ENCODE assay signal across 6 cellular contexts in genomic region chr18:62913824-62914223, GRCh38.
DNase-seq lines count a peak whose midpoint lies in the region; ATAC-seq, FAIRE-seq and TF ChIP-seq lines count a peak whose summit lies in the region.
"Not testable (repeated sequence)": the region's sequence is repeated elsewhere in the genome, so short reads cannot be mapped to it uniquely, and the experiment has no call there.

No MANE protein-coding gene starts in this region.

- CTCF ChIA-PET in GM12878 (lab: Yijun Ruan, JAX) = interaction anchor here (0.7 to 1.4 kb wide), 3 partner anchors 16 to 196 kb away, joined by 3 read pairs; no protein-coding TSS in a partner anchor

- not testable (repeated sequence) for TF ChIP-seq POLR2A in GM12878 (IDR thresholded peaks at IDR 0.05; ENCODE audit: low read depth, low read length)

- H3K79me2 ChIP-seq in OCI-LY3 (ENCODE audit: low read length); GM12878 (ENCODE audit: control insufficient read depth, insufficient read depth, low read length): not testable (repeated sequence)

- H3K9me3 ChIP-seq in OCI-LY3 (ENCODE audit: insufficient read depth, low read length); GM12878 (replicated peaks; ENCODE audit: control insufficient read depth, insufficient read depth, low read length): not testable (repeated sequence)

- peak overlapping the region; percentile 33 for H3K4me2 ChIP-seq in OCI-LY3 (ENCODE audit: low read length)
- not testable (repeated sequence) for H3K4me2 ChIP-seq in GM12878 (ENCODE audit: control insufficient read depth, insufficient read depth)

- peak overlapping the region; percentile 8; the same call in 1 of the 2 replicates for H3K4me3 ChIP-seq in OCI-LY3 (ENCODE audit: low read length)
- H3K4me3 ChIP-seq in GM12878 = not testable (repeated sequence)

- not testable (repeated sequence) for FAIRE-seq in GM12878 (lab: Jason Lieb, UNC)

- not testable (repeated sequence) for H3K9me3 Mint-ChIP-seq in nephron progenitor cell; stimulated activated naive B cell treated with anti-CD40 and anti-IgM and Interleukin-4, amounts not matched to agents 10 μg/mL and 1 μg/mL and 100 μg/mL, for 72 hours

- H3K4me3 Mint-ChIP-seq in nephron progenitor cell = not testable (repeated sequence)
- peak overlapping the region in 1 of 2 donors; percentile 50 for H3K4me3 Mint-ChIP-seq in stimulated activated naive B cell treated with anti-CD40 and anti-IgM and Interleukin-4, amounts not matched to agents 10 μg/mL and 1 μg/mL and 100 μg/mL, for 72 hours

- not testable (repeated sequence) for H3K4me1 Mint-ChIP-seq in nephron progenitor cell
- H3K4me1 Mint-ChIP-seq in stimulated activated naive B cell treated with anti-CD40 and anti-IgM and Interleukin-4, amounts not matched to agents 10 μg/mL and 1 μg/mL and 100 μg/mL, for 72 hours = peaks cover 12 to 27% of the 10 kb centered on the region in 2 donors

- not testable (repeated sequence) for H3K27me3 Mint-ChIP-seq in nephron progenitor cell (ENCODE audit: low read depth, poor library complexity); stimulated activated naive B cell treated with anti-CD40 and anti-IgM and Interleukin-4, amounts not matched to agents 10 μg/mL and 1 μg/mL and 100 μg/mL, for 72 hours

- H3K36me3 ChIP-seq in OCI-LY3 (replicated peaks; ENCODE audit: low read depth, low read length); GM12878 (ENCODE audit: control insufficient read depth in 2 of 2, insufficient read depth in 2 of 2, low read length in 1 of 2): not testable (repeated sequence)

- H3K9ac ChIP-seq in OCI-LY3 (ENCODE audit: low read length); GM12878 (ENCODE audit: control insufficient read depth, insufficient read depth, low read length): not testable (repeated sequence)

- H3K27ac ChIP-seq in OCI-LY3 (ENCODE audit: low read length); GM12878 (ENCODE audit: control insufficient read depth, insufficient read depth): not testable (repeated sequence)

- SMC1A ChIA-PET in GM12878 (lab: Charles Lee; ENCODE audit: uncharacterized antibody, unreplicated experiment) = interaction anchor here (1.2 to 1.6 kb wide), 2 partner anchors 13 to 86 kb away, joined by 3 read pairs; no protein-coding TSS in a partner anchor

- WGBS in GM12878 (ENCODE audit: insufficient coverage, insufficient replicate concordance, low lambda C conversion rate, missing lambda C conversion rate) = 37% methylated on average over 7 of the region's 7 CpGs

- TF ChIP-seq EP300 in GM12878 (IDR thresholded peaks at IDR 0.05; ENCODE audit: borderline replicate concordance in 1 of 2, control insufficient read depth in 1 of 2, low read depth in 2 of 2, low read length in 2 of 2) = not testable (repeated sequence)

- H2AFZ ChIP-seq in OCI-LY3 (ENCODE audit: low read depth, low read length); GM12878 (ENCODE audit: control insufficient read depth, low read depth, low read length): not testable (repeated sequence)

- not testable (repeated sequence) for H4K20me1 ChIP-seq in OCI-LY3 (ENCODE audit: insufficient read depth, low read length); GM12878 (ENCODE audit: control insufficient read depth, insufficient read depth)

- DNase-seq in GM12878 (ENCODE audit: low read depth, low spot score); nephron progenitor cell; stimulated activated naive B cell treated with anti-CD40 and anti-IgM and Interleukin-4, amounts not matched to agents 10 μg/mL and 1 μg/mL and 100 μg/mL, for 72 hours: not testable (repeated sequence)
- DNase-seq in left kidney (ENCODE audit: low read depth, low spot score) = peak; percentile 31

- in situ Hi-C loops in GM12878 (cut with MboI) = not testable (repeated sequence)

- peaks cover 32% of the 10 kb centered on the region for H3K36me3 Mint-ChIP-seq in nephron progenitor cell (ENCODE audit: low read depth)
- peaks cover 10 to 28% of the 10 kb centered on the region in 2 donors for H3K36me3 Mint-ChIP-seq in stimulated activated naive B cell treated with anti-CD40 and anti-IgM and Interleukin-4, amounts not matched to agents 10 μg/mL and 1 μg/mL and 100 μg/mL, for 72 hours

- H3K27me3 ChIP-seq in OCI-LY3 (ENCODE audit: low read depth, low read length); GM12878 (replicated peaks in 1 of 2; ENCODE audit: control insufficient read depth in 2 of 2, insufficient read depth in 2 of 2, low read length in 1 of 2): not testable (repeated sequence)

- RAD21 ChIA-PET in GM12878 (lab: Charles Lee; ENCODE audit: unreplicated experiment) = not testable (repeated sequence)

- not testable (repeated sequence) for TF ChIP-seq RAD21 in GM12878 (IDR thresholded peaks at IDR 0.05; ENCODE audit: insufficient read depth, low read depth, low read length)

- TF ChIP-seq CTCF in OCI-LY3 (IDR thresholded peaks at IDR 0.05; ENCODE audit: low read depth, low read length); GM12878 (IDR thresholded peaks at IDR 0.05 in 2 of 3, conservative IDR thresholded peaks at IDR 0.05 in 1 of 3; ENCODE audit: control insufficient read depth in 2 of 3, extremely low read depth in 1 of 3, insufficient read depth in 1 of 3, low read depth in 3 of 3, low read length in 3 of 3); nephron progenitor cell (IDR thresholded peaks at IDR 0.05): not testable (repeated sequence)

- intact Hi-C loops in GM12878 (cut with micrococcal nuclease; ENCODE audit: unreplicated experiment) = not testable (repeated sequence)

- not testable (repeated sequence) for BruUV-seq in GM12878 (replicated peaks; lab: Mats Ljungman, UMichigan)

- H3K4me1 ChIP-seq in OCI-LY3 (ENCODE audit: low read length) = peaks cover 20% of the 10 kb centered on the region
- not testable (repeated sequence) for H3K4me1 ChIP-seq in GM12878 (ENCODE audit: control insufficient read depth, insufficient read depth, low read length)

- peak overlapping the region; percentile 72 for H3K27ac Mint-ChIP-seq in nephron progenitor cell
- H3K27ac Mint-ChIP-seq in stimulated activated naive B cell treated with anti-CD40 and anti-IgM and Interleukin-4, amounts not matched to agents 10 μg/mL and 1 μg/mL and 100 μg/mL, for 72 hours = peak overlapping the region; percentile 77

- ATAC-seq in HG03175 (IDR thresholded peaks at IDR 0.05; ENCODE audit: unreplicated experiment) = peak; percentile 41
- peak; percentile 35; the same call in 2 of the 3 replicates for ATAC-seq in GM12878
- peak; percentile 72 to 73 for ATAC-seq in stimulated activated naive B cell treated with anti-CD40 and anti-IgM and Interleukin-4, amounts not matched to agents 10 μg/mL and 1 μg/mL and 100 μg/mL, for 72 hours (replicated peaks)

- POLR2A ChIA-PET in GM12878 (lab: Charles Lee) = not testable (repeated sequence)
